ENCODE assay signal across 8 cellular contexts in genomic region chr17:82097919-82098168, GRCh38. TPM values are rescaled to one million over a fixed set of nuclear protein-coding genes. Genes with fewer than 3 reads are reported as not detected.
DNase-seq lines count a peak whose midpoint lies in the region; ATAC-seq and TF ChIP-seq lines count a peak whose summit lies in the region.

No MANE protein-coding gene starts in this region.

- peak overlapping the region; percentile 63 for H3K27ac Mint-ChIP-seq in activated naive CD4-positive, alpha-beta T cell treated with anti-CD3 and anti-CD28 coated beads for 36 hours
- H3K27ac Mint-ChIP-seq in stimulated activated naive B cell treated with anti-CD40 and anti-IgM and Interleukin-4, amounts not matched to agents 10 μg/mL and 1 μg/mL and 100 μg/mL, for 72 hours, result peak overlapping the region; percentile 87

- peaks cover 6% of the 10 kb centered on the region for H3K4me1 ChIP-seq in right cardiac atrium (ENCODE audit: control insufficient read depth, insufficient read depth, low read length)

- under 1% methylated on average over 36 of the region's 36 CpGs for WGBS in right cardiac atrium

- H4K20me1 ChIP-seq in SU-DHL-6 (ENCODE audit: low read depth, low read length), result no peaks in the 10 kb centered on the region; the same call in 1 of the 2 replicates

- 0 out of 2 replicates have a peak, but pooled peaks cover 2% of the 10 kb centered on the region for H3K36me3 ChIP-seq in SU-DHL-6 (ENCODE audit: low read length)

- CTCF ChIA-PET in activated naive CD4-positive, alpha-beta T cell treated with anti-CD3 and anti-CD28 coated beads for 36 hours (lab: Charles Lee), result no interaction called here

- H3K27me3 ChIP-seq in SU-DHL-6 (ENCODE audit: low read length) (no peaks in the 10 kb centered on the region), right cardiac atrium (ENCODE audit: control insufficient read depth, insufficient read depth) (no peaks in the 10 kb centered on the region)

- no peaks in the 10 kb centered on the region for H3K9me3 Mint-ChIP-seq in activated naive CD4-positive, alpha-beta T cell treated with anti-CD3 and anti-CD28 coated beads for 36 hours
- H3K9me3 Mint-ChIP-seq in stimulated activated naive B cell treated with anti-CD40 and anti-IgM and Interleukin-4, amounts not matched to agents 10 μg/mL and 1 μg/mL and 100 μg/mL, for 72 hours, result no peaks in the 10 kb centered on the region

- peak overlapping the region; percentile 100 for H3K9ac ChIP-seq in SU-DHL-6 (ENCODE audit: low read length)

- H3K27ac ChIP-seq in SU-DHL-6 (ENCODE audit: low read depth, low read length) (peak overlapping the region; percentile 93), right cardiac atrium (ENCODE audit: low read length) (peak overlapping the region; percentile 81)

- no peaks in the 10 kb centered on the region for H3K9me3 ChIP-seq in SU-DHL-6 (ENCODE audit: insufficient read depth, low read length)
- no peaks in the 10 kb centered on the region for H3K9me3 ChIP-seq in right cardiac atrium (ENCODE audit: control insufficient read depth, low read length)

- H3K4me1 Mint-ChIP-seq in activated naive CD4-positive, alpha-beta T cell treated with anti-CD3 and anti-CD28 coated beads for 36 hours (ENCODE audit: low read depth), result peaks cover 14% of the 10 kb centered on the region
- H3K4me1 Mint-ChIP-seq in stimulated activated naive B cell treated with anti-CD40 and anti-IgM and Interleukin-4, amounts not matched to agents 10 μg/mL and 1 μg/mL and 100 μg/mL, for 72 hours, result peaks cover 9 to 44% of the 10 kb centered on the region in 2 donors

- H3F3A ChIP-seq in SU-DHL-6 (ENCODE audit: insufficient read depth), result peaks cover 31% of the 10 kb centered on the region

- TF ChIP-seq CTCF in SU-DHL-6 (IDR thresholded peaks at IDR 0.05; ENCODE audit: insufficient read depth, low read length, poor library complexity, severe bottlenecking), result no peak

- no peak for DNase-seq in activated naive CD4-positive, alpha-beta T cell treated with anti-CD3 and anti-CD28 coated beads for 36 hours
- no peak for DNase-seq in activated naive CD4-positive, alpha-beta T cell treated with Interleukin-2 at 50 U/mL for 16 hours
- DNase-seq in right cardiac atrium (no peak), GF-D8 (lab: John Stamatoyannopoulos, UW) (no peak), NCI-H2171 treated with DMSO at 0.1 percent for 48 hours (lab: John Stamatoyannopoulos, UW) (no peak)
- DNase-seq in stimulated activated naive B cell treated with anti-CD40 and anti-IgM and Interleukin-4, amounts not matched to agents 10 μg/mL and 1 μg/mL and 100 μg/mL, for 72 hours, result no peak

- intact Hi-C loops in activated naive CD4-positive, alpha-beta T cell treated with anti-CD3 and anti-CD28 coated beads for 36 hours (cut with micrococcal nuclease), result loop anchor here (1.0 to 2.0 kb wide), 12 partner anchors 8 to 238 kb away; partner anchors contain the start of genes DCXR, DUS1L, LRRC45 and P4HB
- intact Hi-C loops in right cardiac atrium (cut with DNase I), result no loop called here

- peaks cover 32% of the 10 kb centered on the region for H3K79me2 ChIP-seq in SU-DHL-6 (ENCODE audit: insufficient read depth, low read length)

- no peaks in the 10 kb centered on the region for H3K27me3 Mint-ChIP-seq in activated naive CD4-positive, alpha-beta T cell treated with anti-CD3 and anti-CD28 coated beads for 36 hours (ENCODE audit: low read depth)
- H3K27me3 Mint-ChIP-seq in stimulated activated naive B cell treated with anti-CD40 and anti-IgM and Interleukin-4, amounts not matched to agents 10 μg/mL and 1 μg/mL and 100 μg/mL, for 72 hours, result no peaks in the 10 kb centered on the region

- peaks cover 13% of the 10 kb centered on the region for H3K36me3 Mint-ChIP-seq in activated naive CD4-positive, alpha-beta T cell treated with anti-CD3 and anti-CD28 coated beads for 36 hours (ENCODE audit: low read depth)
- peaks cover 28 to 31% of the 10 kb centered on the region in 2 donors for H3K36me3 Mint-ChIP-seq in stimulated activated naive B cell treated with anti-CD40 and anti-IgM and Interleukin-4, amounts not matched to agents 10 μg/mL and 1 μg/mL and 100 μg/mL, for 72 hours

- peak overlapping the region; percentile 75 for H3K4me3 Mint-ChIP-seq in activated naive CD4-positive, alpha-beta T cell treated with anti-CD3 and anti-CD28 coated beads for 36 hours
- H3K4me3 Mint-ChIP-seq in stimulated activated naive B cell treated with anti-CD40 and anti-IgM and Interleukin-4, amounts not matched to agents 10 μg/mL and 1 μg/mL and 100 μg/mL, for 72 hours, result peak overlapping the region; percentile 86

- no peak overlapping the region for H2AFZ ChIP-seq in SU-DHL-6 (ENCODE audit: low read depth, low read length, severe bottlenecking)

- ATAC-seq in right cardiac atrium (no peak), GM18907 (IDR thresholded peaks at IDR 0.05; ENCODE audit: unreplicated experiment) (no peak)
- peak in 1 of 2 donors; percentile 6 for ATAC-seq in stimulated activated naive B cell treated with anti-CD40 and anti-IgM and Interleukin-4, amounts not matched to agents 10 μg/mL and 1 μg/mL and 100 μg/mL, for 72 hours (replicated peaks)

- H3K4me3 ChIP-seq in SU-DHL-6 (ENCODE audit: insufficient read depth, low read length, poor library complexity, severe bottlenecking), result peak overlapping the region; percentile 99
- H3K4me3 ChIP-seq in right cardiac atrium (ENCODE audit: low read length), result peak overlapping the region; percentile 81

- no peaks in the 10 kb centered on the region for H3K9me2 ChIP-seq in SU-DHL-6 (replicated peaks; ENCODE audit: insufficient read depth, low read length)

- peak overlapping the region; percentile 60 for H3K4me2 ChIP-seq in SU-DHL-6 (ENCODE audit: low read depth, low read length, poor library complexity, severe bottlenecking)

RNA-seq across cellular contexts. Expression of gene FASN, which starts 0.2 kb away (rescaled TPM):
- 100 to 1,000 TPM; 183 to 195 TPM for total RNA-seq in activated naive CD4-positive, alpha-beta T cell treated with anti-CD3 and anti-CD28 coated beads for 36 hours
- total RNA-seq in right cardiac atrium, result 10 to 100 TPM; 14.3 to 71.8 (median 23.4) TPM
- 86.3 TPM for polyA plus RNA-seq in right cardiac atrium

RNA-seq across cellular contexts. Expression of gene DUS1L, which starts 32.2 kb away (rescaled TPM):
- total RNA-seq in activated naive CD4-positive, alpha-beta T cell treated with anti-CD3 and anti-CD28 coated beads for 36 hours, result 100 to 1,000 TPM; 132 to 133 TPM
- 10 to 100 TPM; 51.3 to 63.1 (median 58.4) TPM for total RNA-seq in right cardiac atrium
- polyA plus RNA-seq in right cardiac atrium, result 82.1 TPM

RNA-seq across cellular contexts. Expression of gene GPS1, which starts 46.1 kb away (rescaled TPM):
- 10 to 100 TPM; 91.0 to 91.3 TPM for total RNA-seq in activated naive CD4-positive, alpha-beta T cell treated with anti-CD3 and anti-CD28 coated beads for 36 hours
- 10 to 100 TPM; 87.1 to 93.7 (median 90.6) TPM for total RNA-seq in right cardiac atrium
- polyA plus RNA-seq in right cardiac atrium, result 75.1 TPM

RNA-seq across cellular contexts. Expression of gene RFNG, which starts 46.2 kb away (rescaled TPM):
- total RNA-seq in activated naive CD4-positive, alpha-beta T cell treated with anti-CD3 and anti-CD28 coated beads for 36 hours, result 10 to 100 TPM; 17.6 to 18.0 TPM
- 10 to 100 TPM; 19.0 to 25.1 (median 20.2) TPM for total RNA-seq in right cardiac atrium
- polyA plus RNA-seq in right cardiac atrium, result 25.4 TPM
